ENCODE assay signal across 1 cellular context in genomic region chr15:68576253-68577236, GRCh38.
A peak's percentile ranks its signal among the peaks of the same experiment; 100 is the strongest.
TF ChIP-seq lines count a peak whose summit lies in the region.

No MANE protein-coding gene starts in this region.

TF ChIP-seq in H1, 55 proteins besides CTCF, POLR2A, EP300 and RAD21 (continued from another document):
- TF ChIP-seq CHD7 (IDR thresholded peaks at IDR 0.05; ENCODE audit: insufficient replicate concordance, low read length) (no peak), PHF8 (conservative IDR thresholded peaks at IDR 0.05; ENCODE audit: low read depth, low read length) (no peak), E2F6 (IDR thresholded peaks at IDR 0.05) (peak; percentile 51; the same call in 1 of the 2 replicates), TEAD4 (IDR thresholded peaks at IDR 0.05; ENCODE audit: low read depth, low read length) (no peak), KDM4A (IDR thresholded peaks at IDR 0.05; ENCODE audit: low read depth, low read length, severe bottlenecking) (no peak)
TF ChIP-seq in H1: peak in this region for 1.
